ENCODE assay signal across 8 cellular contexts in the genomic region with DNA sequence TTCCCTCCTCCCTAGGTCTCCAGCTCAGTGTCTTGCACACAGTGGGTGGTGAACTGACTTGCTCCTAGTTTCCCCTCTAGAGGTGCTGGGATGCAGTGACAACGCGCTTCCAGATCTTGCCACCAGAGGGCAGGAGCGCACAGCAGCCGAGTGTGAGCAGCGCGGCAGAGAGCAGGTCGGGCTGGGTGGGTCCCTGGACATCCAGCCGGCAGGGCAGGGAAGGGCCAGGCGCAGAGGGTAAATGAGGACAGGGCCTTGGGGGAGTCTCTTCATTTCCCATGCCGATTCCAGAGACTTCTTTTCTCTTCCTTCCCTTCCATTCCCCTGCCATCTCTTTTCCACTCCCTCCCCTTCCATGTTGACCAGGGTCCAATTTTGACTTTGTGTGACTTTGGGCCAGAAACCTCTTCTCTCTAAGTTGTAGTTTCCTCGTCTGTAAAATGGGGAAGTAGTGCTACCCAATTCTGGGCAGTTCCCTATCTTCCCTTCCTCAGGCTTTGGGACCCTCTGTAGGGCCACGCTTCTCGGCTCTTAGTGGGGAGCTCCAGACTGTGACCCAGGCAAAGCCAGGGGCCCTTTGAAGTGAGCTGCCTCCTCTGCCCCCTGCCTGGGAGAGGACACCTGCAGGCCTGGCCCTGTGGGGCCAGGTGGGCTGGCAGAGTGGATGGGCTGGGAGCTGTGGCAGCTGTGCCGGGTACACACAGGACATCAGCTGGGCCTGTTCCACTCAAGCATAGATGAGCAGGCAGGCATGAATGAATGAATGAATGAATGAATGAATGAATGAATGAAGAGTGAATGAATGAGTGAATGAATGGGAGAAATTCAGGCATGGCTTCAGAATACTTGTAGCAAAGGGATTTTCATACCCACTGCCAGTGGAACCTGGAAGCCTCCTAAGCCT. TPM values are rescaled to one million over a fixed set of nuclear protein-coding genes. Genes with fewer than 3 reads are reported as not detected.
A peak's percentile ranks its signal among the peaks of the same experiment; 100 is the strongest.
DNase-seq lines count a peak whose midpoint lies in the region; ATAC-seq and TF ChIP-seq lines count a peak whose summit lies in the region.

No MANE protein-coding gene starts in this region.

- H3K4me1 Mint-ChIP-seq in T-helper 17 cell = peaks cover 35% of the 10 kb centered on the region

- H3K27ac Mint-ChIP-seq in T-helper 17 cell = peak overlapping the region; percentile 98

- no peak overlapping the region for H3K4me3 ChIP-seq in adrenal gland

- peak; percentile 80 for ATAC-seq in HG02588 (IDR thresholded peaks at IDR 0.05; ENCODE audit: unreplicated experiment)
- peak; percentile 60 for ATAC-seq in T-helper 17 cell
- ATAC-seq in left ventricle myocardium superior = peak; percentile 85
- peak; percentile 82 for ATAC-seq in sciatic nerve

- no peaks in the 10 kb centered on the region for H3K36me3 Mint-ChIP-seq in T-helper 17 cell (ENCODE audit: low read depth)

- no peaks in the 10 kb centered on the region for H3K27me3 Mint-ChIP-seq in T-helper 17 cell

- H3K4me3 Mint-ChIP-seq in T-helper 17 cell = peak overlapping the region; percentile 89

- WGBS in adrenal gland, 4 donors = 20 to 30% (median 22%) methylated on average over 9 to 14 of the region's 14 CpGs

- H3K27ac ChIP-seq in adrenal gland = no peak overlapping the region

- H3K9me3 ChIP-seq in T-helper 17 cell (ENCODE audit: control insufficient read depth, low read length, poor library complexity, severe bottlenecking) (no peaks in the 10 kb centered on the region), adrenal gland (replicated peaks in 1 of 3) (no peaks in the 10 kb centered on the region)

- H3K36me3 ChIP-seq in adrenal gland (replicated peaks in 1 of 2) = no peaks in the 10 kb centered on the region

- no peaks in the 10 kb centered on the region for H3K27me3 ChIP-seq in adrenal gland

- TF ChIP-seq CTCF in GM12873 (IDR thresholded peaks at IDR 0.05; ENCODE audit: insufficient read depth, low read depth, low read length, missing control alignments) (peak; percentile 98), adrenal gland (IDR thresholded peaks at IDR 0.05) (peak; percentile 90 to 97 (median 92))

- intact Hi-C loops in adrenal gland (cut with DNase I) = loop anchor here in 1 of 2 donors (5.0 kb wide), 1 partner anchor 637 kb away; no protein-coding TSS in a partner anchor
- intact Hi-C loops in left ventricle myocardium superior (cut with micrococcal nuclease) = no loop called here
- intact Hi-C loops in sciatic nerve (cut with DNase I) = loop anchor here (10.0 kb wide), 1 partner anchor 825 kb away; no protein-coding TSS in a partner anchor

- TF ChIP-seq POLR2A in adrenal gland (IDR thresholded peaks at IDR 0.05) = no peak

- H3K4me1 ChIP-seq in adrenal gland (replicated peaks in 1 of 2) = no peaks in the 10 kb centered on the region

- DNase-seq in NCI-H1092 (lab: John Stamatoyannopoulos, UW) (peak; percentile 31), T-helper 17 cell (peak; percentile 72 to 86 (median 77)), adrenal gland (peak; percentile 75 to 92 (median 82)), left ventricle myocardium superior (peak; percentile 93), sciatic nerve (ENCODE audit: low spot score) (peak; percentile 91), NCI-H1048 (lab: John Stamatoyannopoulos, UW) (no peak)

RNA-seq across cellular contexts. Expression of gene TAF1B, which starts 43.3 kb away (rescaled TPM):
- total RNA-seq in T-helper 17 cell (10 to 100 TPM; 15.3 to 19.9 TPM), adrenal gland (10 to 100 TPM in 7 of 8 donors, 1 to 10 TPM in 1; 9.2 to 18.9 (median 15.2) TPM), left ventricle myocardium superior (3.6 TPM), sciatic nerve (26.1 TPM)
- polyA plus RNA-seq in adrenal gland = 10 to 100 TPM in 1 of 3 donors, 1 to 10 TPM in 2; 3.1 to 15.6 (median 3.8) TPM
